ENCODE assay signal across 20 cellular contexts in the genomic region with DNA sequence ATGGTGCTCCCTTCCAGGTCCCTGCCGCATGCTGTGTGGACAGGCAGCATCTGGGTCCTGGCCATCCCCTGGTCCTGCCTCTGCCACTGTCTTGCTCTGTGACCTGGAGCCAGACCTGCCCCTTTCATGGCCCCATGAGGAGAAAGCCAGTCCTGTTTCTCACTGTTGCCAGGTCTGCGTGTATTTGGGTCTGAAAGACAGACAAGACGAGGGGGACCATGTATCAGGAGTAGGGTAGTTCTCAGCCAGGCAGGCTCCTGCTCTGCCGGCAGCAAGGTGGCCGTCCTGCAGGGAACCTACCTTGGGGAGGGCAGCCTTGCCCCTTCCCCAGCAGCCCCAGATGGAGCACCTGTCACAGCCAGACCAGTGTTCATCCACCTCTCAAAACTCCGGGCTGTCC.
DNase-seq lines count a peak whose midpoint lies in the region; ATAC-seq and TF ChIP-seq lines count a peak whose summit lies in the region.
"Had no signal": no experiment of that assay in that cellular context is flagged by ENCODE, and none has a peak within 500 bp of the region (broad histone marks: within the 10 kb centered on the region; RNA-seq: fewer than 3 reads in every experiment).

No MANE protein-coding gene starts in this region.

- H3K4me3 Mint-ChIP-seq in natural killer cell treated with Interleukin-12 subunit alpha and Interleukin-12 subunit beta and Interleukin-15 and Interleukin-18, amount 100 ng/mL, for 72 hours = no peak overlapping the region
- H3K4me3 Mint-ChIP-seq in natural killer cell (no peak overlapping the region), neural progenitor cell (no peak overlapping the region), WTC11 (no peak overlapping the region)
- no peak overlapping the region for H3K4me3 Mint-ChIP-seq in stimulated activated memory B cell treated with anti-CD40 and anti-IgM and Interleukin-4, amounts not matched to agents 10 μg/mL and 1 μg/mL and 100 μg/mL, for 72 hours
- H3K4me3 Mint-ChIP-seq: B cell; CD4-positive, CD25-positive, alpha-beta regulatory T cell; CD8-positive, alpha-beta T cell; H9 had no signal

- peaks cover 9 to 20% of the 10 kb centered on the region in 2 donors for H3K27me3 Mint-ChIP-seq in natural killer cell treated with Interleukin-12 subunit alpha and Interleukin-12 subunit beta and Interleukin-15 and Interleukin-18, amount 100 ng/mL, for 72 hours
- H3K27me3 Mint-ChIP-seq in natural killer cell (ENCODE audit: low read depth in 2 of 2) (peaks cover 0 to 11% of the 10 kb centered on the region in 2 donors), neural progenitor cell (ENCODE audit: insufficient read depth, low read depth) (peaks cover 13% of the 10 kb centered on the region), WTC11 (ENCODE audit: low read depth) (no peaks in the 10 kb centered on the region; the same call in 1 of the 2 replicates)
- H3K27me3 Mint-ChIP-seq in stimulated activated memory B cell treated with anti-CD40 and anti-IgM and Interleukin-4, amounts not matched to agents 10 μg/mL and 1 μg/mL and 100 μg/mL, for 72 hours = peaks cover 28% of the 10 kb centered on the region

- intact Hi-C loops in natural killer cell (cut with micrococcal nuclease) = no loop called here

- no peak overlapping the region for H3K4me3 ChIP-seq in neural progenitor cell
- H3K4me3 ChIP-seq: BLaER1, GM23248 had no signal

- no peak overlapping the region for H3K4me2 ChIP-seq in neural progenitor cell
- H3K4me2 ChIP-seq: BLaER1 had no signal

- H3K9me3 Mint-ChIP-seq in natural killer cell treated with Interleukin-12 subunit alpha and Interleukin-12 subunit beta and Interleukin-15 and Interleukin-18, amount 100 ng/mL, for 72 hours = no peaks in the 10 kb centered on the region
- H3K9me3 Mint-ChIP-seq in natural killer cell (no peaks in the 10 kb centered on the region), neural progenitor cell (no peaks in the 10 kb centered on the region), WTC11 (peaks cover 11% of the 10 kb centered on the region)
- H3K9me3 Mint-ChIP-seq in stimulated activated memory B cell treated with anti-CD40 and anti-IgM and Interleukin-4, amounts not matched to agents 10 μg/mL and 1 μg/mL and 100 μg/mL, for 72 hours = peaks cover 10% of the 10 kb centered on the region

- POLR2A ChIA-PET in WTC11 (lab: Charles Lee) = no interaction called here

- no peaks in the 10 kb centered on the region for H3K27me3 ChIP-seq in neural progenitor cell
- H3K27me3 ChIP-seq: BLaER1 had no signal

- no peaks in the 10 kb centered on the region for H3K79me2 ChIP-seq in neural progenitor cell (ENCODE audit: low read depth)

- H3K36me3 ChIP-seq in neural progenitor cell = no peaks in the 10 kb centered on the region
- H3K36me3 ChIP-seq: BLaER1 had no signal

- no peak overlapping the region for H3K9ac ChIP-seq in neural progenitor cell
- H3K9ac ChIP-seq: BLaER1, GM23248 had no signal

- DNase-seq in natural killer cell treated with Interleukin-12 subunit alpha and Interleukin-12 subunit beta and Interleukin-15 and Interleukin-18, amount 100 ng/mL, for 72 hours (ENCODE audit: low spot score) = peak; percentile 39
- no peak for DNase-seq in natural killer cell
- no peak for DNase-seq in neural progenitor cell (ENCODE audit: low spot score)
- DNase-seq in NCI-H524 (lab: John Stamatoyannopoulos, UW) = no peak
- DNase-seq in NCI-H2081 treated with DMSO at 0.1 percent for 48 hours (lab: John Stamatoyannopoulos, UW) = no peak
- DNase-seq in WTC11 (ENCODE audit: low spot score) = no peak
- DNase-seq: Caco-2; CD4-positive, CD25-positive, alpha-beta regulatory T cell; CD8-positive, alpha-beta T cell; DMS153; DND-41; GM23248; H9 had no signal

- H3K27ac ChIP-seq in neural progenitor cell = no peak overlapping the region
- H3K27ac ChIP-seq: 22Rv1, BLaER1, C4-2B, GM23248 had no signal

- peaks cover 20% of the 10 kb centered on the region for H3F3A ChIP-seq in neural progenitor cell (ENCODE audit: low read depth)

- TF ChIP-seq CTCF in natural killer cell (IDR thresholded peaks at IDR 0.05) = no peak
- no peak for TF ChIP-seq CTCF in neural progenitor cell (IDR thresholded peaks at IDR 0.05)
- no peak for TF ChIP-seq CTCF in WTC11 (IDR thresholded peaks at IDR 0.05)

- H4K20me1 ChIP-seq in neural progenitor cell (ENCODE audit: low read depth) = no peaks in the 10 kb centered on the region
- H4K20me1 ChIP-seq: BLaER1 had no signal

- no peak for ATAC-seq in natural killer cell treated with Interleukin-12 subunit alpha and Interleukin-12 subunit beta and Interleukin-15 and Interleukin-18, amount 100 ng/mL, for 72 hours
- ATAC-seq in natural killer cell = no peak
- ATAC-seq in stimulated activated memory B cell treated with anti-CD40 and anti-IgM and Interleukin-4, amounts not matched to agents 10 μg/mL and 1 μg/mL and 100 μg/mL, for 72 hours = peak; percentile 3
- no peak for ATAC-seq in HG02870 (IDR thresholded peaks at IDR 0.05; ENCODE audit: unreplicated experiment)
- no peak for ATAC-seq in WTC11
- ATAC-seq: CD8-positive, alpha-beta T cell; HCT116 had no signal

- no peaks in the 10 kb centered on the region for H3K4me1 Mint-ChIP-seq in natural killer cell treated with Interleukin-12 subunit alpha and Interleukin-12 subunit beta and Interleukin-15 and Interleukin-18, amount 100 ng/mL, for 72 hours (ENCODE audit: low read depth in 2 of 2)
- H3K4me1 Mint-ChIP-seq in natural killer cell (no peaks in the 10 kb centered on the region), neural progenitor cell (peaks cover 12% of the 10 kb centered on the region), WTC11 (peaks cover 8% of the 10 kb centered on the region)
- H3K4me1 Mint-ChIP-seq in stimulated activated memory B cell treated with anti-CD40 and anti-IgM and Interleukin-4, amounts not matched to agents 10 μg/mL and 1 μg/mL and 100 μg/mL, for 72 hours = no peaks in the 10 kb centered on the region
- H3K4me1 Mint-ChIP-seq: B cell had no signal

- H3K27ac Mint-ChIP-seq in natural killer cell treated with Interleukin-12 subunit alpha and Interleukin-12 subunit beta and Interleukin-15 and Interleukin-18, amount 100 ng/mL, for 72 hours = no peak overlapping the region
- H3K27ac Mint-ChIP-seq in natural killer cell (no peak overlapping the region), neural progenitor cell (peak overlapping the region; percentile 39), WTC11 (no peak overlapping the region)
- no peak overlapping the region for H3K27ac Mint-ChIP-seq in stimulated activated memory B cell treated with anti-CD40 and anti-IgM and Interleukin-4, amounts not matched to agents 10 μg/mL and 1 μg/mL and 100 μg/mL, for 72 hours
- H3K27ac Mint-ChIP-seq: B cell; CD4-positive, CD25-positive, alpha-beta regulatory T cell; CD8-positive, alpha-beta T cell had no signal

- CTCF ChIA-PET in WTC11 (lab: Charles Lee) = no interaction called here

- H2AFZ ChIP-seq in neural progenitor cell (replicated peaks) = no peak overlapping the region
- H2AFZ ChIP-seq: GM23248 had no signal

- H3K4me1 ChIP-seq in neural progenitor cell = peaks cover 33% of the 10 kb centered on the region
- H3K4me1 ChIP-seq: BLaER1, Caco-2 had no signal

- H3K9me3 ChIP-seq in neural progenitor cell (ENCODE audit: low read depth) = no peaks in the 10 kb centered on the region
- H3K9me3 ChIP-seq: BLaER1 had no signal

- H3K36me3 Mint-ChIP-seq in natural killer cell treated with Interleukin-12 subunit alpha and Interleukin-12 subunit beta and Interleukin-15 and Interleukin-18, amount 100 ng/mL, for 72 hours = no peaks in the 10 kb centered on the region
- no peaks in the 10 kb centered on the region for H3K36me3 Mint-ChIP-seq in natural killer cell
- no peaks in the 10 kb centered on the region for H3K36me3 Mint-ChIP-seq in neural progenitor cell
- no peaks in the 10 kb centered on the region for H3K36me3 Mint-ChIP-seq in stimulated activated memory B cell treated with anti-CD40 and anti-IgM and Interleukin-4, amounts not matched to agents 10 μg/mL and 1 μg/mL and 100 μg/mL, for 72 hours
- H3K36me3 Mint-ChIP-seq in WTC11 = no peaks in the 10 kb centered on the region
- H3K36me3 Mint-ChIP-seq: CD4-positive, CD25-positive, alpha-beta regulatory T cell; CD8-positive, alpha-beta T cell had no signal

TF ChIP-seq in WTC11, 78 proteins besides CTCF, POLR2A, EP300 and RAD21:
- TF ChIP-seq ZNF396 (CRISPR knock-in tag; IDR thresholded peaks at IDR 0.05; ENCODE audit: borderline replicate concordance) = no peak
- no peak for TF ChIP-seq NR3C1 (CRISPR knock-in tag; conservative IDR thresholded peaks at IDR 0.05; ENCODE audit: low read depth)
- no peak for TF ChIP-seq ZNF219 (CRISPR knock-in tag; IDR thresholded peaks at IDR 0.05; ENCODE audit: borderline replicate concordance)
- TF ChIP-seq, protein P1, sequence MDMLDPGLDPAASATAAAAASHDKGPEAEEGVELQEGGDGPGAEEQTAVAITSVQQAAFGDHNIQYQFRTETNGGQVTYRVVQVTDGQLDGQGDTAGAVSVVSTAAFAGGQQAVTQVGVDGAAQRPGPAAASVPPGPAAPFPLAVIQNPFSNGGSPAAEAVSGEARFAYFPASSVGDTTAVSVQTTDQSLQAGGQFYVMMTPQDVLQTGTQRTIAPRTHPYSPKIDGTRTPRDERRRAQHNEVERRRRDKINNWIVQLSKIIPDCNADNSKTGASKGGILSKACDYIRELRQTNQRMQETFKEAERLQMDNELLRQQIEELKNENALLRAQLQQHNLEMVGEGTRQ (CRISPR knock-in tag; IDR thresholded peaks at IDR 0.05) = no peak
